Comparison of ENCODE assay signal across 17 cellular contexts in the genomic region with DNA sequence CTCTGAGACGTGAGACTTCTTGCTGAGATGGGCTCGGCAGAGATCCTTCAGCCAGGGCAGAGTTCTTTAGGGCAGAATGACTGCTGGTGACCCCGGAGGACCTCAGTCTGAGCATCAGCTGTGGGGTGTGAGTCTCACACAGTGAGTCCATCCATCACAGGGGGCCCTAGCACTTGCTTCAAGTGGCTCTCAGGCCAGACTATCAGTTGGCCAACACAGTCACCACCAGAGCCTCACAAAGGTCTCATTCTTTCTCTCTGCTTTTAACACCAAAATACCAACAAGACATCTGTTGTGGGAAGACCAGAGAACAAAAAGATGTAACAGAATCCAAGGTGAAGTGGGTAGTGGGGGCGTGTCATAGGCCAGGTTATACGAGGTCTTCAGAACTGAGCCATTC.
"Had no signal": no experiment of that assay in that cellular context is flagged by ENCODE, and none has a peak within 500 bp of the region (broad histone marks: within the 10 kb centered on the region; RNA-seq: fewer than 3 reads in every experiment).

No MANE protein-coding gene starts in this region.

- H3K4me1 ChIP-seq: uterus had no signal

- H3K36me3 Mint-ChIP-seq: naive thymus-derived CD4-positive, alpha-beta T cell; stimulated activated memory B cell treated with anti-CD40 and anti-IgM and Interleukin-4, amounts not matched to agents 10 μg/mL and 1 μg/mL and 100 μg/mL, for 72 hours had no signal

- H3K4me1 Mint-ChIP-seq: naive thymus-derived CD4-positive, alpha-beta T cell; stimulated activated memory B cell treated with anti-CD40 and anti-IgM and Interleukin-4, amounts not matched to agents 10 μg/mL and 1 μg/mL and 100 μg/mL, for 72 hours had no signal

- H3K4me3 ChIP-seq: heart right ventricle, spleen, tibial artery, upper lobe of left lung, uterus had no signal

- H3K27me3 ChIP-seq: heart right ventricle, spleen, tibial artery, upper lobe of left lung, uterus had no signal

- H3K27ac Mint-ChIP-seq: naive thymus-derived CD4-positive, alpha-beta T cell; stimulated activated memory B cell treated with anti-CD40 and anti-IgM and Interleukin-4, amounts not matched to agents 10 μg/mL and 1 μg/mL and 100 μg/mL, for 72 hours; stimulated activated naive CD8-positive, alpha-beta T cell treated with anti-CD3 and anti-CD28 coated beads, Interleukin-15, Interleukin-2, amounts not matched to agents 100 ng/mL and 50 ng/mL, for 24 hours had no signal

- H3K9me3 ChIP-seq: uterus had no signal

- H3K4me3 Mint-ChIP-seq: naive thymus-derived CD4-positive, alpha-beta T cell; stimulated activated memory B cell treated with anti-CD40 and anti-IgM and Interleukin-4, amounts not matched to agents 10 μg/mL and 1 μg/mL and 100 μg/mL, for 72 hours; stimulated activated naive CD8-positive, alpha-beta T cell treated with anti-CD3 and anti-CD28 coated beads, Interleukin-15, Interleukin-2, amounts not matched to agents 100 ng/mL and 50 ng/mL, for 24 hours had no signal

- H3K27me3 Mint-ChIP-seq: stimulated activated memory B cell treated with anti-CD40 and anti-IgM and Interleukin-4, amounts not matched to agents 10 μg/mL and 1 μg/mL and 100 μg/mL, for 72 hours had no signal

- H3K9me3 Mint-ChIP-seq: stimulated activated naive CD8-positive, alpha-beta T cell treated with anti-CD3 and anti-CD28 coated beads, Interleukin-15, Interleukin-2, amounts not matched to agents 100 ng/mL and 50 ng/mL, for 24 hours had no signal

- ATAC-seq: heart right ventricle; naive thymus-derived CD4-positive, alpha-beta T cell; sciatic nerve; stimulated activated memory B cell treated with anti-CD40 and anti-IgM and Interleukin-4, amounts not matched to agents 10 μg/mL and 1 μg/mL and 100 μg/mL, for 72 hours had no signal

- H3K27ac ChIP-seq: heart right ventricle, spleen, tibial artery, upper lobe of left lung, uterus had no signal

- H3K36me3 ChIP-seq: heart right ventricle, spleen, tibial artery, upper lobe of left lung, uterus had no signal

- DNase-seq: erythroblast; heart right ventricle; hypothalamus; kidney glomerular epithelial cell; mesendoderm; naive thymus-derived CD4-positive, alpha-beta T cell; posterior cingulate gyrus; spleen; stimulated activated CD4-positive, alpha-beta T cell treated with anti-CD3 and anti-CD28 coated beads, Interleukin-15, amount 100 ng/mL, for 24 hours; stimulated activated CD4-positive, alpha-beta T cell treated with anti-CD3 and anti-CD28 coated beads, Interleukin-1b, Interleukin-23, amount 100 ng/mL, for 48 hours; stimulated activated CD4-positive, alpha-beta T cell treated with anti-CD3 and anti-CD28 coated beads, Interleukin-4, amount 100 ng/mL, for 24 hours; tibial artery; upper lobe of left lung; uterus had no signal
